ENCODE assay signal across 7 cellular contexts in genomic region chr3:97479740-97480139, GRCh38.
"Had no signal": no experiment of that assay in that cellular context is flagged by ENCODE, and none has a peak within 500 bp of the region (broad histone marks: within the 10 kb centered on the region; RNA-seq: fewer than 3 reads in every experiment).

No MANE protein-coding gene starts in this region.

- DNase-seq: H7, HFFc6 had no signal

- H3K4me3 ChIP-seq: GM23338, HAP-1 had no signal

- H3K9me3 ChIP-seq: HAP-1 had no signal

- FAIRE-seq: HepG2 had no signal

- ATAC-seq: GM23338, HCT116, HepG2 had no signal

- H2AFZ ChIP-seq: GM23338 had no signal

- H3K36me3 ChIP-seq: HAP-1 had no signal

- H3K27ac ChIP-seq: HL-60 had no signal

- H3K4me2 ChIP-seq: GM23338 had no signal

- H3K4me1 ChIP-seq: HAP-1 had no signal
